Comparison of ENCODE assay signal across 8 cellular contexts in genomic region chr2:238202326-238203103, GRCh38. TPM values are rescaled to one million over a fixed set of nuclear protein-coding genes. Genes with fewer than 3 reads are reported as not detected.
DNase-seq lines count a peak whose midpoint lies in the region; ATAC-seq and TF ChIP-seq lines count a peak whose summit lies in the region.

No MANE protein-coding gene starts in this region.

- peaks cover 3% of the 10 kb centered on the region for H3K27me3 Mint-ChIP-seq in dendritic cell treated with granulocyte-macrophage colony-stimulating factor and Interleukin-4, amounts not matched to agents 40 ng/mL and 50 ng/mL, for 4 days

- peak overlapping the region; percentile 80 for H3K27ac Mint-ChIP-seq in dendritic cell treated with granulocyte-macrophage colony-stimulating factor and Interleukin-4, amounts not matched to agents 40 ng/mL and 50 ng/mL, for 4 days

- peak overlapping the region; percentile 80 for H3K4me3 Mint-ChIP-seq in dendritic cell treated with granulocyte-macrophage colony-stimulating factor and Interleukin-4, amounts not matched to agents 40 ng/mL and 50 ng/mL, for 4 days

- no peaks in the 10 kb centered on the region for H3K9me3 ChIP-seq in Peyer's patch
- H3K9me3 ChIP-seq in muscle layer of duodenum (ENCODE audit: control insufficient read depth in 1 of 2, low read length in 2 of 2), result no peaks in the 10 kb centered on the region

- ATAC-seq in GM18907 (IDR thresholded peaks at IDR 0.05; ENCODE audit: unreplicated experiment), result no peak

- TF ChIP-seq CTCF in Peyer's patch (IDR thresholded peaks at IDR 0.05), result no peak

- DNase-seq in stimulated activated CD4-positive, alpha-beta T cell treated with anti-CD3 and anti-CD28 coated beads, Interleukin-4, amount 100 ng/mL, for 24 hours, result peak; percentile 19
- no peak for DNase-seq in stimulated activated CD4-positive, alpha-beta T cell treated with anti-CD3 and anti-CD28 coated beads, Interleukin-4, amount 100 ng/mL, for 4 hours
- DNase-seq in Peyer's patch (peak in 1 of 3 donors; percentile 22), KG1 (lab: John Stamatoyannopoulos, UW) (no peak), NCI-H2196 treated with DMSO at 0.1 percent for 48 hours (lab: John Stamatoyannopoulos, UW; ENCODE audit: unreplicated experiment) (no peak)

- H3K27ac ChIP-seq in Peyer's patch (peak overlapping the region; percentile 88 to 98 (median 94)), muscle layer of duodenum (ENCODE audit: low read length) (peak overlapping the region; percentile 74)

- H3K36me3 ChIP-seq in Peyer's patch, result no peaks in the 10 kb centered on the region
- H3K36me3 ChIP-seq in muscle layer of duodenum (ENCODE audit: control insufficient read depth in 1 of 2, insufficient read depth in 2 of 2, low read length in 2 of 2), result no peaks in the 10 kb centered on the region

- H3K4me1 Mint-ChIP-seq in dendritic cell treated with granulocyte-macrophage colony-stimulating factor and Interleukin-4, amounts not matched to agents 40 ng/mL and 50 ng/mL, for 4 days (ENCODE audit: low read depth), result peaks cover 43% of the 10 kb centered on the region

- H3K27me3 ChIP-seq in Peyer's patch (no peaks in the 10 kb centered on the region), muscle layer of duodenum (ENCODE audit: low read depth, low read length) (no peaks in the 10 kb centered on the region)

- peak overlapping the region; percentile 68 to 99 (median 83) for H3K4me3 ChIP-seq in Peyer's patch
- H3K4me3 ChIP-seq in muscle layer of duodenum (ENCODE audit: low read depth in 1 of 2, low read length in 2 of 2), result peak overlapping the region; percentile 77 to 90

- intact Hi-C loops in dendritic cell treated with granulocyte-macrophage colony-stimulating factor and Interleukin-4, amounts not matched to agents 40 ng/mL and 50 ng/mL, for 4 days (cut with micrococcal nuclease), result loop anchor here (5.0 kb wide), 1 partner anchor 35 kb away; no protein-coding TSS in a partner anchor

- no peaks in the 10 kb centered on the region for H3K9me3 Mint-ChIP-seq in dendritic cell treated with granulocyte-macrophage colony-stimulating factor and Interleukin-4, amounts not matched to agents 40 ng/mL and 50 ng/mL, for 4 days

- H3K4me1 ChIP-seq in Peyer's patch (peaks cover 0 to 26% (median 5%) of the 10 kb centered on the region in 4 donors), muscle layer of duodenum (ENCODE audit: control insufficient read depth in 1 of 2, insufficient read depth in 2 of 2, low read length in 2 of 2) (peaks cover 8 to 16% of the 10 kb centered on the region in 2 donors)

- TF ChIP-seq POLR2A in Peyer's patch (IDR thresholded peaks at IDR 0.05), result no peak

- peaks cover 5% of the 10 kb centered on the region for H3K36me3 Mint-ChIP-seq in dendritic cell treated with granulocyte-macrophage colony-stimulating factor and Interleukin-4, amounts not matched to agents 40 ng/mL and 50 ng/mL, for 4 days (ENCODE audit: low read depth)

RNA-seq across cellular contexts. Expression of gene ILKAP, which starts 1.0 kb away (rescaled TPM):
- total RNA-seq in Peyer's patch, result 10 to 100 TPM; 35.7 to 52.4 (median 43.8) TPM

RNA-seq across cellular contexts. Expression of gene HES6, which starts 37.3 kb away (rescaled TPM):
- 100 to 1,000 TPM in 1 of 4 donors, 10 to 100 TPM in 3; 26.6 to 128 (median 51.1) TPM for total RNA-seq in Peyer's patch

RNA-seq across cellular contexts. Expression of gene ERFE, which starts 43.7 kb away (rescaled TPM):
- total RNA-seq in Peyer's patch, result under 1 TPM in 3 of 4 donors, not detected in 1; 0.40 to 0.57 (median 0.53) TPM
